ENCODE assay signal across 17 cellular contexts in genomic region chr1:101251504-101251903, GRCh38. TPM values are rescaled to one million over a fixed set of nuclear protein-coding genes. Genes with fewer than 3 reads are reported as not detected.
DNase-seq lines count a peak whose midpoint lies in the region; ATAC-seq, FAIRE-seq and TF ChIP-seq lines count a peak whose summit lies in the region.
"Had no signal": no experiment of that assay in that cellular context is flagged by ENCODE, and none has a peak within 500 bp of the region (broad histone marks: within the 10 kb centered on the region; RNA-seq: fewer than 3 reads in every experiment).

No MANE protein-coding gene starts in this region.

- H3K36me3 Mint-ChIP-seq in activated T-cell treated with anti-CD3 and anti-CD28 coated beads, Interleukin-2, amount 50 U/mL, for 72 hours (ENCODE audit: insufficient read depth in 2 of 2): no peaks in the 10 kb centered on the region
- no peaks in the 10 kb centered on the region for H3K36me3 Mint-ChIP-seq in stimulated activated memory B cell treated with anti-CD40 and anti-IgM and Interleukin-4, amounts not matched to agents 10 μg/mL and 1 μg/mL and 100 μg/mL, for 72 hours

- no peaks in the 10 kb centered on the region for H3K9me3 Mint-ChIP-seq in activated T-cell treated with anti-CD3 and anti-CD28 coated beads, Interleukin-2, amount 50 U/mL, for 72 hours
- H3K9me3 Mint-ChIP-seq in stimulated activated memory B cell treated with anti-CD40 and anti-IgM and Interleukin-4, amounts not matched to agents 10 μg/mL and 1 μg/mL and 100 μg/mL, for 72 hours: no peaks in the 10 kb centered on the region

- no peaks in the 10 kb centered on the region for H4K20me1 ChIP-seq in PC-9 (ENCODE audit: insufficient read depth)
- H4K20me1 ChIP-seq in K562 (replicated peaks; ENCODE audit: control insufficient read depth, insufficient read depth, low read length): no peaks in the 10 kb centered on the region

- no peaks in the 10 kb centered on the region for H3K9me2 ChIP-seq in PC-9 (ENCODE audit: insufficient read depth)

- H3K4me1 ChIP-seq in PC-9 (replicated peaks; ENCODE audit: insufficient read depth) (no peaks in the 10 kb centered on the region), K562 (replicated peaks in 1 of 2; ENCODE audit: control insufficient read depth in 2 of 2, insufficient read depth in 2 of 2, low read length in 2 of 2) (peaks cover 0 to 5% of the 10 kb centered on the region in 2 experiments; a peak in 3 of 5 replicates), psoas muscle (no peaks in the 10 kb centered on the region)

- no peak for DNase-seq in activated T-cell treated with anti-CD3 and anti-CD28 coated beads, Interleukin-2, amount 50 U/mL, for 72 hours
- DNase-seq in activated T-cell treated with anti-CD3 and anti-CD28 coated beads for 4 hours (no peak), PC-9 (no peak), K562 (ENCODE audit: extremely low read depth in 1 of 4, low spot score in 3 of 4) (no peak), psoas muscle (no peak)
- no peak for DNase-seq in activated CD8-positive, alpha-beta memory T cell treated with anti-CD3 and anti-CD28 coated beads for 24 hours
- DNase-seq: C1 segment of cervical spinal cord, DMS 273 treated with DMSO at 0.1 percent for 48 hours, GDM1, GM23248, MV-4-11, NCI-H1417 treated with DMSO at 0.1 percent for 48 hours, NCI-H1930, NCI-H748 treated with DMSO at 0.1 percent for 48 hours had no signal

- CTCF ChIA-PET in PC-9 (lab: Charles Lee): interaction anchor here (0.8 kb wide), 1 partner anchor 37 kb away, joined by 3 read pairs; no protein-coding TSS in a partner anchor
- CTCF ChIA-PET in K562 (lab: Yijun Ruan, JAX; ENCODE audit: low intra/inter-chr PET ratio): no interaction called here

- H3K9me1 ChIP-seq in K562 (ENCODE audit: control insufficient read depth, insufficient read depth, low read length): no peaks in the 10 kb centered on the region

- no peaks in the 10 kb centered on the region for H3K9me3 ChIP-seq in PC-9 (ENCODE audit: insufficient read depth, low read depth)
- no peaks in the 10 kb centered on the region for H3K9me3 ChIP-seq in K562 (replicated peaks; ENCODE audit: control insufficient read depth, insufficient read depth, low read depth, low read length)
- H3K9me3 ChIP-seq in psoas muscle: no peaks in the 10 kb centered on the region

- intact Hi-C loops in PC-9 (cut with micrococcal nuclease; ENCODE audit: unreplicated experiment) (no loop called here), K562 (cut with micrococcal nuclease) (no loop called here), psoas muscle (cut with DNase I) (no loop called here)

- H3K27me3 Mint-ChIP-seq in activated T-cell treated with anti-CD3 and anti-CD28 coated beads, Interleukin-2, amount 50 U/mL, for 72 hours (ENCODE audit: low read depth): no peaks in the 10 kb centered on the region
- H3K27me3 Mint-ChIP-seq in stimulated activated memory B cell treated with anti-CD40 and anti-IgM and Interleukin-4, amounts not matched to agents 10 μg/mL and 1 μg/mL and 100 μg/mL, for 72 hours: no peaks in the 10 kb centered on the region

- H3K27me3 ChIP-seq in PC-9 (ENCODE audit: insufficient read depth, low read depth) (no peaks in the 10 kb centered on the region), K562 (ENCODE audit: control insufficient read depth in 2 of 2, insufficient read depth in 2 of 2, low read length in 2 of 2) (no peaks in the 10 kb centered on the region), psoas muscle (ENCODE audit: insufficient read depth in 3 of 3, low read length in 2 of 3) (no peaks in the 10 kb centered on the region)

- H3K4me3 Mint-ChIP-seq in activated T-cell treated with anti-CD3 and anti-CD28 coated beads, Interleukin-2, amount 50 U/mL, for 72 hours: peak overlapping the region in 1 of 2 donors; percentile 56
- H3K4me3 Mint-ChIP-seq in stimulated activated memory B cell treated with anti-CD40 and anti-IgM and Interleukin-4, amounts not matched to agents 10 μg/mL and 1 μg/mL and 100 μg/mL, for 72 hours: no peak overlapping the region

- no peak overlapping the region for H3K9ac ChIP-seq in K562 (ENCODE audit: insufficient read depth in 1 of 2, low read depth in 2 of 2, low read length in 2 of 2)
- H3K9ac ChIP-seq: GM23248 had no signal

- peak in 1 of 2 donors; percentile 30 for ATAC-seq in activated T-cell treated with anti-CD3 and anti-CD28 coated beads, Interleukin-2, amount 50 U/mL, for 72 hours (replicated peaks in 1 of 2)
- ATAC-seq in K562: peak; percentile 62
- ATAC-seq in stimulated activated memory B cell treated with anti-CD40 and anti-IgM and Interleukin-4, amounts not matched to agents 10 μg/mL and 1 μg/mL and 100 μg/mL, for 72 hours: no peak
- ATAC-seq in psoas muscle: no peak

- no peak overlapping the region for H3K4me3 ChIP-seq in PC-9
- H3K4me3 ChIP-seq in K562: no peak overlapping the region
- no peak overlapping the region for H3K4me3 ChIP-seq in psoas muscle
- H3K4me3 ChIP-seq: GM23248 had no signal

- no peak overlapping the region for H3K4me2 ChIP-seq in PC-9
- no peak overlapping the region for H3K4me2 ChIP-seq in K562 (ENCODE audit: insufficient read depth, low read length)

- no peaks in the 10 kb centered on the region for H3K36me3 ChIP-seq in PC-9 (ENCODE audit: low read depth)
- H3K36me3 ChIP-seq in K562 (ENCODE audit: control insufficient read depth, insufficient read depth, low read length): no peaks in the 10 kb centered on the region
- no peaks in the 10 kb centered on the region for H3K36me3 ChIP-seq in psoas muscle (ENCODE audit: insufficient read depth in 1 of 2, low read depth in 1 of 2)

- H3K27ac ChIP-seq in PC-9 (no peak overlapping the region), K562 (ENCODE audit: extremely low read depth, low read depth, low read length) (no peak overlapping the region), psoas muscle (no peak overlapping the region)
- H3K27ac ChIP-seq: GM23248 had no signal

- H3K79me2 ChIP-seq in PC-9 (ENCODE audit: low read depth) (no peaks in the 10 kb centered on the region), K562 (ENCODE audit: control insufficient read depth, insufficient read depth, low read length) (no peaks in the 10 kb centered on the region)

- H3F3A ChIP-seq in PC-9 (ENCODE audit: insufficient read depth, low read depth): 0 out of 2 replicates have a peak, but pooled peaks cover 4% of the 10 kb centered on the region

- FAIRE-seq in K562 (lab: Jason Lieb, UNC): no peak
- FAIRE-seq: GM12891 had no signal

- POLR2A ChIA-PET in PC-9 (lab: Charles Lee; ENCODE audit: unreplicated experiment) (interaction anchor here (0.8 kb wide), 1 partner anchor 54 kb away, joined by 5 read pairs; no protein-coding TSS in a partner anchor), K562 (lab: Yijun Ruan, JAX) (interaction anchor here (0.7 to 1.6 kb wide), 5 partner anchors 8 to 53 kb away, joined by 3 to 8 read pairs (median 3); no protein-coding TSS in a partner anchor)

- TF ChIP-seq CTCF in PC-9 (conservative IDR thresholded peaks at IDR 0.05) (no peak), K562 (IDR thresholded peaks at IDR 0.05 in 2 of 3, conservative IDR thresholded peaks at IDR 0.05 in 1 of 3; ENCODE audit: insufficient read depth in 2 of 3, low read depth in 1 of 3, low read length in 3 of 3) (no peak), psoas muscle (IDR thresholded peaks at IDR 0.05) (no peak)

- H2AFZ ChIP-seq in PC-9 (peak overlapping the region; percentile 6; the same call in 1 of the 2 replicates), K562 (ENCODE audit: low read depth, low read length) (no peak overlapping the region)
- H2AFZ ChIP-seq: GM23248 had no signal

- no TSS peak for BruUV-seq in PC-9 (replicated peaks; lab: Mats Ljungman, UMichigan)
- no TSS peak for BruUV-seq in K562 (replicated peaks; lab: Mats Ljungman, UMichigan)

- TF ChIP-seq RAD21 in K562 (CRISPR knock-in tag; conservative IDR thresholded peaks at IDR 0.05 in 1 of 2, IDR thresholded peaks at IDR 0.05 in 1 of 2): no peak

- no peak for TF ChIP-seq POLR2A in K562 (conservative IDR thresholded peaks at IDR 0.05)

- no peak for TF ChIP-seq EP300 in K562 (IDR thresholded peaks at IDR 0.05; ENCODE audit: low read length)

- H3K4me1 Mint-ChIP-seq in activated T-cell treated with anti-CD3 and anti-CD28 coated beads, Interleukin-2, amount 50 U/mL, for 72 hours (ENCODE audit: low read depth): peaks cover 47% of the 10 kb centered on the region
- peaks cover 34% of the 10 kb centered on the region for H3K4me1 Mint-ChIP-seq in stimulated activated memory B cell treated with anti-CD40 and anti-IgM and Interleukin-4, amounts not matched to agents 10 μg/mL and 1 μg/mL and 100 μg/mL, for 72 hours

- in situ Hi-C loops in K562 (cut with MboI): no loop called here

- peak overlapping the region; percentile 38 for H3K27ac Mint-ChIP-seq in activated T-cell treated with anti-CD3 and anti-CD28 coated beads, Interleukin-2, amount 50 U/mL, for 72 hours
- peak overlapping the region; percentile 53 for H3K27ac Mint-ChIP-seq in stimulated activated memory B cell treated with anti-CD40 and anti-IgM and Interleukin-4, amounts not matched to agents 10 μg/mL and 1 μg/mL and 100 μg/mL, for 72 hours

TF ChIP-seq in K562, 482 proteins besides CTCF, POLR2A, EP300 and RAD21 (continues in another document):
- TF ChIP-seq TCF7 (IDR thresholded peaks at IDR 0.05; ENCODE audit: borderline replicate concordance) (no peak), CEBPG (CRISPR knock-in tag; IDR thresholded peaks at IDR 0.05) (peak; percentile 65), CEBPG (tag; conservative IDR thresholded peaks at IDR 0.05 in 1 of 2, IDR thresholded peaks at IDR 0.05 in 1 of 2) (peak; percentile 62 to 75)

RNA-seq across cellular contexts. Expression of gene S1PR1, which starts 14.7 kb away (rescaled TPM):
- 100 to 1,000 TPM; 135 to 157 TPM for total RNA-seq in activated T-cell treated with anti-CD3 and anti-CD28 coated beads, Interleukin-2, amount 50 U/mL, for 72 hours
- 0.15 and 0.68 TPM in 2 replicates for total RNA-seq in PC-9 (2021)
- total RNA-seq in K562 (2011; cell fraction: chromatin; rRNA removed; ENCODE audit: low replicate concordance): 0.93 and 1.5 TPM in 2 replicates
- total RNA-seq in K562 (2011; cell fraction: nucleolus; rRNA removed): 0.92 and 1.3 TPM in 2 replicates
- total RNA-seq in K562 (2011; cell fraction: nucleoplasm; rRNA removed): 0.61 and 0.73 TPM in 2 replicates
- 0.36 and 0.41 TPM in 2 replicates for total RNA-seq in K562 (2014; rRNA removed)
- total RNA-seq in K562 (2014; rRNA removed; fragmentation: Illumina TruSeq; extraction: Trizol): 0.29 and 0.32 TPM in 2 replicates
- total RNA-seq in K562 (2015; rRNA removed; fragmentation: Illumina TruSeq; extraction: Trizol): 1.2 TPM in 2 replicates
- 0.73 and 1.1 TPM in 2 replicates for total RNA-seq in K562 (2021)
- 0.85 and 1.0 TPM in 2 replicates for polyA plus RNA-seq in K562 (2011; rRNA removed)
- 1.4 and 1.7 TPM in 2 replicates for polyA plus RNA-seq in K562 (2011; cell fraction: cytosol; rRNA removed)
- polyA plus RNA-seq in K562 (2011; cell fraction: nucleus; rRNA removed): 2.9 and 4.5 TPM in 2 replicates
- polyA plus RNA-seq in K562 (2012): 1.6 and 1.9 TPM in 2 replicates
- polyA plus RNA-seq in K562 (2014; fragmentation: Illumina TruSeq; extraction: Trizol): 0.43 and 0.54 TPM in 2 replicates
- polyA plus RNA-seq in K562 (2014; fragmentation: Nextera tagmentation; extraction: Ambion mirVana): under 1 TPM; 0.22 to 0.51 TPM
- 0.32 and 0.34 TPM in 2 replicates for polyA plus RNA-seq in K562 (2014; rRNA removed)
- polyA minus RNA-seq in K562 (2011; rRNA and poly(A)+ RNA removed): 1.7 TPM in 2 replicates
- 0.95 TPM in 1 of 2 replicates, not detected in the other for polyA minus RNA-seq in K562 (2011; cell fraction: cytosol; rRNA and poly(A)+ RNA removed)
- polyA minus RNA-seq in K562 (2011; cell fraction: nucleus; rRNA and poly(A)+ RNA removed): 2.7 and 3.4 TPM in 2 replicates
- 10 to 100 TPM; 22.3 to 35.7 (median 25.0) TPM for total RNA-seq in psoas muscle
- polyA plus RNA-seq in psoas muscle: 10 to 100 TPM; 21.9 to 26.6 (median 25.8) TPM
- total RNA-seq: NCI-H460 had no signal

Comparison
In these comparisons a context has a peak if more than half of its experiments do, and no peak if none do; other contexts are left out.
1. RNA of gene S1PR1, which starts 14.7 kb away (total RNA-seq): 135 to 157 TPM in activated T-cell treated with anti-CD3 and anti-CD28 coated beads, Interleukin-2, amount 50 U/mL, for 72 hours and 22.3 to 35.7 TPM in psoas muscle; 0.29 to 1.5 TPM in K562 and 0.15 to 0.68 TPM in PC-9; every median in the first group is over 4 times any median in the second.